In the genomic region with DNA sequence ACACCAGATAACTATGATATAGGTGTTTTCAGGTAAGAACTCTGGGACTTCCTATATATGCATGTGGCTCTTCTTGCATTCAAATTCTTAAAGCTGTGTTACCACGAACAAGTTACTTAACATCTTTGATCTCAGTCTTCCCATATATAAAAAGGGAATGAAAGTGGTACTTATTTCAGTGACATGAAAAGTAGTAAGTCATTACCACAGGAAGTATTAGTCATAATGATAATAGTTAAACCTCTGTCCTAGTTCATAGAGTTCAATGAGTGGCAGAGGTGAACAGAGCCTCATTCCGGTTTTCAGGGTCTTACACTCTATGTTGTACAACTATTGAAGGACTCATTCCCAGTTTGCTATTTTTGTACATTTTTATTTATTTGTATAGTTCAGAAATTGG, we compare ENCODE assay signal across 12 cellular contexts.
DNase-seq lines count a peak whose midpoint lies in the region; ATAC-seq and TF ChIP-seq lines count a peak whose summit lies in the region.
"Had no signal": no experiment of that assay in that cellular context is flagged by ENCODE, and none has a peak within 500 bp of the region (broad histone marks: within the 10 kb centered on the region; RNA-seq: fewer than 3 reads in every experiment).

No MANE protein-coding gene starts in this region.

- DNase-seq in NOMO-1 treated with DMSO at 0.1 percent for 48 hours (lab: John Stamatoyannopoulos, UW; ENCODE audit: unreplicated experiment) = peak; percentile 87
- no peak for DNase-seq in stimulated activated CD4-positive, alpha-beta T cell treated with anti-CD3 and anti-CD28 coated beads, Interleukin-12 subunit alpha, Interleukin-12 subunit beta, amount 100 ng/mL, for 4 hours
- DNase-seq in ovary = no peak
- DNase-seq in GM19238 (ENCODE audit: insufficient read length, low spot score) = no peak
- DNase-seq in PC-3 = no peak
- DNase-seq: activated CD4-positive, alpha-beta T cell treated with anti-CD3 and anti-CD28 coated beads, Interleukin-2, amount 10 ng/mL, durations not matched to agents 7 days and 5 days; NCI-H1694 had no signal

- intact Hi-C loops in ovary (cut with DNase I) (no loop called here), PC-3 (cut with micrococcal nuclease) (no loop called here)

- no peak for TF ChIP-seq POLR2A in ovary (IDR thresholded peaks at IDR 0.05)

- H3K27ac ChIP-seq in ovary = no peak overlapping the region
- no peak overlapping the region for H3K27ac ChIP-seq in PC-3 (ENCODE audit: low read length)
- H3K27ac ChIP-seq: C4-2B, SJSA1 had no signal

- H3K4me1 ChIP-seq in ovary (ENCODE audit: insufficient read depth) = no peaks in the 10 kb centered on the region
- H3K4me1 ChIP-seq in PC-3 (ENCODE audit: insufficient read depth, low read length) = no peaks in the 10 kb centered on the region
- H3K4me1 ChIP-seq: SJSA1 had no signal

- POLR2A ChIA-PET in PC-3 (lab: Charles Lee; ENCODE audit: unreplicated experiment) = no interaction called here

- 73 to 83% (median 79%) methylated on average over 2 of the region's 2 CpGs for WGBS in ovary, 3 donors

- H3K36me3 ChIP-seq in ovary (no peaks in the 10 kb centered on the region), PC-3 (ENCODE audit: low read depth, low read length) (no peaks in the 10 kb centered on the region)
- H3K36me3 ChIP-seq: SJSA1 had no signal

- no peak overlapping the region for H3K4me3 ChIP-seq in ovary
- no peak overlapping the region for H3K4me3 ChIP-seq in PC-3 (ENCODE audit: low read length)
- H3K4me3 ChIP-seq: SJSA1 had no signal

- no peak overlapping the region for H3K4me2 ChIP-seq in PC-3 (ENCODE audit: low read length)

- CTCF ChIA-PET in PC-3 (lab: Charles Lee) = no interaction called here

- BruUV-seq in PC-3 (replicated peaks; lab: Mats Ljungman, UMichigan) = no TSS peak

- H3K9me3 ChIP-seq in ovary = no peaks in the 10 kb centered on the region
- no peaks in the 10 kb centered on the region for H3K9me3 ChIP-seq in PC-3 (ENCODE audit: low read length)
- H3K9me3 ChIP-seq: SJSA1 had no signal

- ATAC-seq in GM18519 (IDR thresholded peaks at IDR 0.05; ENCODE audit: low FRiP score, unreplicated experiment) = peak; percentile 85
- ATAC-seq in GM21515 (IDR thresholded peaks at IDR 0.05; ENCODE audit: unreplicated experiment) = peak; percentile 58
- ATAC-seq in HG03097 (IDR thresholded peaks at IDR 0.05; ENCODE audit: low FRiP score, unreplicated experiment) = peak; percentile 99
- no peak for ATAC-seq in PC-3

- H2AFZ ChIP-seq in PC-3 (ENCODE audit: low read length) = no peak overlapping the region

- no peak for TF ChIP-seq CTCF in ovary (IDR thresholded peaks at IDR 0.05)
- no peak for TF ChIP-seq CTCF in PC-3 (conservative IDR thresholded peaks at IDR 0.05; ENCODE audit: low read depth, low read length)

- no peaks in the 10 kb centered on the region for H3F3A ChIP-seq in PC-3 (ENCODE audit: low read length, unreplicated experiment)

- TF ChIP-seq EP300 in ovary (IDR thresholded peaks at IDR 0.05) = no peak

- no peak overlapping the region for H3K9ac ChIP-seq in PC-3 (ENCODE audit: low read length)

- H3K27me3 ChIP-seq in ovary = no peaks in the 10 kb centered on the region
- no peaks in the 10 kb centered on the region for H3K27me3 ChIP-seq in PC-3 (ENCODE audit: low read length)

- H3K9me2 ChIP-seq in PC-3 (replicated peaks; ENCODE audit: low read length) = no peaks in the 10 kb centered on the region

- H4K20me1 ChIP-seq in PC-3 (ENCODE audit: low read length) = no peaks in the 10 kb centered on the region

- no peaks in the 10 kb centered on the region for H3K79me2 ChIP-seq in PC-3 (ENCODE audit: low read length)
